ENCODE assay signal across 19 cellular contexts in genomic region chr14:54844479-54844878, GRCh38.
"Had no signal": no experiment of that assay in that cellular context is flagged by ENCODE, and none has a peak within 500 bp of the region (broad histone marks: within the 10 kb centered on the region; RNA-seq: fewer than 3 reads in every experiment).

No MANE protein-coding gene starts in this region.

- DNase-seq: effector CD4-positive, alpha-beta T cell; foreskin melanocyte; head of caudate nucleus; hippocampal formation; islet precursor cell; left ventricle myocardium inferior; mesenchymal stem cell; midbrain; naive thymus-derived CD4-positive, alpha-beta T cell; nephron progenitor cell; psoas muscle; retina; stimulated activated CD4-positive, alpha-beta T cell treated with anti-CD3 and anti-CD28 coated beads, Interleukin-2, amount 100 ng/mL, for 24 hours; stimulated activated CD4-positive, alpha-beta T cell treated with anti-CD3 and anti-CD28 coated beads, Interleukin-4, amount 100 ng/mL, for 4 hours; stimulated activated naive CD4-positive, alpha-beta T cell; stomach; substantia nigra; transverse colon had no signal

- ATAC-seq: naive thymus-derived CD4-positive, alpha-beta T cell; psoas muscle; sciatic nerve had no signal

- H3K27me3 Mint-ChIP-seq: naive thymus-derived CD4-positive, alpha-beta T cell had no signal

- H3K9me3 Mint-ChIP-seq: naive thymus-derived CD4-positive, alpha-beta T cell; nephron progenitor cell had no signal

- H3K27ac Mint-ChIP-seq: naive thymus-derived CD4-positive, alpha-beta T cell; nephron progenitor cell had no signal

- H3K4me3 Mint-ChIP-seq: naive thymus-derived CD4-positive, alpha-beta T cell; nephron progenitor cell had no signal

- H3K4me1 Mint-ChIP-seq: nephron progenitor cell had no signal
